ENCODE assay signal across 24 cellular contexts in the genomic region with DNA sequence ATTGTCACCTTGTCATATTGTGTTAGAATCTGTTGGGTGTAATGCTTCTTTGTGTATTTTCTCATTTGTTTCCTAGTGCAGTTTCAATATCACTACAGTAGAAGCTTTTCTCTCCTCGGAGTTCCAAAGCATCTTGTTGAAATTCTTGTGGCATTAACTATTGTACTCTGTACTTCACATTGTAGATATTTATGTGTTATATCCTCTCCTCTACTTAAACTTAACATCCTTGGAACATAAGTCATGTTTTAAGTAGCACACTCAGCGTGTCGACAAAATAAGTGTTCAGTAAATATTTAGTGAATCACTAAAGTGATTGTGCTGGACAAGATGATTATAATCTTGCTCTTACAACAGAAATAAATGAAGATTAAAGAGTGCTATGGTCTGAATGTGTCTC.
"Had no signal": no experiment of that assay in that cellular context is flagged by ENCODE, and none has a peak within 500 bp of the region (broad histone marks: within the 10 kb centered on the region; RNA-seq: fewer than 3 reads in every experiment).

No MANE protein-coding gene starts in this region.

- H3K27me3 ChIP-seq: ascending aorta had no signal

- H3K36me3 ChIP-seq: ascending aorta, WERI-Rb-1 had no signal

- H3K27ac Mint-ChIP-seq: activated CD4-positive, alpha-beta memory T cell treated with anti-CD3 and anti-CD28 coated beads, Interleukin-2, amount 10 ng/mL, durations not matched to agents 7 days and 5 days; activated CD4-positive, alpha-beta T cell treated with anti-CD3 and anti-CD28 coated beads for 36 hours; IgD-negative memory B cell had no signal

- H3K4me3 Mint-ChIP-seq: activated CD4-positive, alpha-beta memory T cell treated with anti-CD3 and anti-CD28 coated beads, Interleukin-2, amount 10 ng/mL, durations not matched to agents 7 days and 5 days; activated CD4-positive, alpha-beta T cell treated with anti-CD3 and anti-CD28 coated beads for 36 hours; IgD-negative memory B cell had no signal

- H3K27me3 Mint-ChIP-seq: activated CD4-positive, alpha-beta memory T cell treated with anti-CD3 and anti-CD28 coated beads, Interleukin-2, amount 10 ng/mL, durations not matched to agents 7 days and 5 days; activated CD4-positive, alpha-beta T cell treated with anti-CD3 and anti-CD28 coated beads for 36 hours; IgD-negative memory B cell had no signal

- H3K4me1 ChIP-seq: ascending aorta had no signal

- H3K4me3 ChIP-seq: ascending aorta had no signal

- H3K27ac ChIP-seq: ascending aorta, WERI-Rb-1 had no signal

- H3K4me1 Mint-ChIP-seq: activated CD4-positive, alpha-beta memory T cell treated with anti-CD3 and anti-CD28 coated beads, Interleukin-2, amount 10 ng/mL, durations not matched to agents 7 days and 5 days; activated CD4-positive, alpha-beta T cell treated with anti-CD3 and anti-CD28 coated beads for 36 hours; IgD-negative memory B cell had no signal

- ATAC-seq: activated CD4-positive, alpha-beta T cell treated with anti-CD3 and anti-CD28 coated beads for 36 hours; Panc1; Right ventricle myocardium inferior had no signal

- H3K4me2 ChIP-seq: SK-N-SH had no signal

- H3K9me3 ChIP-seq: ascending aorta, SK-N-SH had no signal

- H3K9ac ChIP-seq: SK-N-SH had no signal

- DNase-seq: activated CD4-positive, alpha-beta memory T cell treated with anti-CD3 and anti-CD28 coated beads, Interleukin-2, amount 10 ng/mL, durations not matched to agents 7 days and 5 days; activated CD4-positive, alpha-beta T cell treated with anti-CD3 and anti-CD28 coated beads for 36 hours; activated CD4-positive, alpha-beta T cell treated with anti-CD3 and anti-CD28 coated beads, Interleukin-2, amount 50 U/mL, for 1 hour; activated CD8-positive, alpha-beta memory T cell treated with anti-CD3 and anti-CD28 coated beads, Interleukin-2, amount 50 U/mL, for 4 hours; activated naive CD4-positive, alpha-beta T cell treated with anti-CD3 and anti-CD28 coated beads, Interleukin-2, amount 50 U/mL, for 16 hours; activated T-cell treated with anti-CD3 and anti-CD28 coated beads, Interleukin-2, amount 50 U/mL, for 1 hour; amniotic stem cell; KG1; NCI-H1048; NCI-H1417; NCI-H2029; NCI-H2107; NCI-H345; NCI-H510A; NCI-H526 treated with DMSO at 0.1 percent for 48 hours; NCI-H82; RPMI8226; SK-N-SH; T-helper 1 cell; WERI-Rb-1 had no signal

- H3K9me3 Mint-ChIP-seq: IgD-negative memory B cell had no signal
